ENCODE assay signal across 26 cellular contexts in genomic region chr12:62543324-62543723, GRCh38.
"Had no signal": no experiment of that assay in that cellular context is flagged by ENCODE, and none has a peak within 500 bp of the region (broad histone marks: within the 10 kb centered on the region; RNA-seq: fewer than 3 reads in every experiment).

No MANE protein-coding gene starts in this region.

- H3K9me3 ChIP-seq: SJCRH30 had no signal

- H3K4me3 Mint-ChIP-seq: activated CD4-positive, alpha-beta T cell treated with anti-CD3 and anti-CD28 coated beads for 36 hours; activated CD4-positive, alpha-beta T cell treated with anti-CD3 and anti-CD28 coated beads, Interleukin-2, amount 10 ng/mL, durations not matched to agents 7 days and 5 days; activated CD8-positive, alpha-beta T cell treated with anti-CD3 and anti-CD28 coated beads, Interleukin-2, amount 10 ng/mL, durations not matched to agents 7 days and 5 days; activated naive CD8-positive, alpha-beta T cell treated with anti-CD3 and anti-CD28 coated beads for 36 hours had no signal

- H3K4me1 ChIP-seq: SJCRH30 had no signal

- H3K4me3 ChIP-seq: SJCRH30, SK-N-MC had no signal

- H3K27ac Mint-ChIP-seq: activated CD4-positive, alpha-beta T cell treated with anti-CD3 and anti-CD28 coated beads, Interleukin-2, amount 10 ng/mL, durations not matched to agents 7 days and 5 days; activated CD8-positive, alpha-beta T cell treated with anti-CD3 and anti-CD28 coated beads, Interleukin-2, amount 10 ng/mL, durations not matched to agents 7 days and 5 days; activated naive CD8-positive, alpha-beta T cell treated with anti-CD3 and anti-CD28 coated beads for 36 hours had no signal

- H3K27me3 Mint-ChIP-seq: activated CD4-positive, alpha-beta T cell treated with anti-CD3 and anti-CD28 coated beads for 36 hours; activated CD4-positive, alpha-beta T cell treated with anti-CD3 and anti-CD28 coated beads, Interleukin-2, amount 10 ng/mL, durations not matched to agents 7 days and 5 days; activated naive CD8-positive, alpha-beta T cell treated with anti-CD3 and anti-CD28 coated beads for 36 hours had no signal

- H3K27ac ChIP-seq: brain microvascular endothelial cell, SJCRH30, SK-N-MC, WERI-Rb-1 had no signal

- H3K27me3 ChIP-seq: brain microvascular endothelial cell, SJCRH30 had no signal

- H3K9me3 Mint-ChIP-seq: activated CD4-positive, alpha-beta T cell treated with anti-CD3 and anti-CD28 coated beads, Interleukin-2, amount 10 ng/mL, durations not matched to agents 7 days and 5 days; activated naive CD8-positive, alpha-beta T cell treated with anti-CD3 and anti-CD28 coated beads for 36 hours had no signal

- DNase-seq: activated CD4-positive, alpha-beta T cell treated with anti-CD3 and anti-CD28 coated beads for 36 hours; activated CD4-positive, alpha-beta T cell treated with anti-CD3 and anti-CD28 coated beads, Interleukin-2, amount 10 ng/mL, durations not matched to agents 7 days and 5 days; activated CD4-positive, alpha-beta T cell treated with anti-CD3 and anti-CD28 coated beads, Interleukin-2, amount 50 U/mL, for 48 hours; activated CD8-positive, alpha-beta T cell treated with anti-CD3 and anti-CD28 coated beads, Interleukin-2, amount 10 ng/mL, durations not matched to agents 7 days and 5 days; activated effector memory CD4-positive, alpha-beta T cell treated with anti-CD3 and anti-CD28 coated beads, Interleukin-2, amount 50 U/mL, for 16 hours; activated naive CD4-positive, alpha-beta T cell; activated naive CD4-positive, alpha-beta T cell treated with anti-CD3 and anti-CD28 coated beads, Interleukin-2, amount 50 U/mL, for 16 hours; activated naive CD8-positive, alpha-beta T cell treated with anti-CD3 and anti-CD28 coated beads for 36 hours; activated T-cell treated with anti-CD3 and anti-CD28 coated beads, Interleukin-2, amount 50 U/mL, for 48 hours; amniotic stem cell; aorta; brain microvascular endothelial cell; central memory CD4-positive, alpha-beta T cell; KG1; NCI-H1105; NCI-H1417 treated with DMSO at 0.1 percent for 48 hours; NCI-H187 treated with DMSO at 0.1 percent for 48 hours; NCI-H2081 treated with DMSO at 0.1 percent for 48 hours; NCI-H226; NCI-H524 treated with DMSO at 0.1 percent for 48 hours; SHP77; SJCRH30; T1000; WERI-Rb-1 had no signal

- ATAC-seq: activated CD4-positive, alpha-beta T cell treated with anti-CD3 and anti-CD28 coated beads for 36 hours; activated CD8-positive, alpha-beta T cell treated with anti-CD3 and anti-CD28 coated beads, Interleukin-2, amount 10 ng/mL, durations not matched to agents 7 days and 5 days; Panc1 had no signal
